Comparison of ENCODE assay signal across 1 cellular context in the genomic region with DNA sequence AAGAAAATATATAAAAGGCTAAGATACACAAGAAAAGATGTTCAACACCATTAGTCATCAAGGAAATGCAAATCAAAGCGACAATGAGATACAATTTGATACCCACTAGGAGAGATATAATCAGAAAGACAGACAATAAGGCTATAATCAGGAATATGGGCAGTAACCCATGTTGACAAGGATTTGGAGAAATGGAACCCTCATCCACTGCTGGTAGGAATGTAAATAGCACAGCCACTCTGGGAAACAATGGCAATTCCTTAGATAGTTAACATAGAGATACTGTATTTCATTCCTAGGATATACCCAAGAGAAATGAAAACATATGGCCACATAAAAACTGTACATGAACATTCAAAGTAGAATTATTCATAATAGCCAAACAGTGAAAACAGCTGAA.
A peak's percentile ranks its signal among the peaks of the same experiment; 100 is the strongest.
TF ChIP-seq lines count a peak whose summit lies in the region.

No MANE protein-coding gene starts in this region.

TF ChIP-seq in H1, 55 proteins besides CTCF, POLR2A, EP300 and RAD21:
- TF ChIP-seq NRF1 (IDR thresholded peaks at IDR 0.05; ENCODE audit: low read depth, low read length) (no peak), TEAD4 (IDR thresholded peaks at IDR 0.05; ENCODE audit: low read depth, low read length) (peak; percentile 87), ASH2L (IDR thresholded peaks at IDR 0.05; ENCODE audit: low read length) (no peak)
